20 cellular contexts compared by ENCODE assay signal in the genomic region with DNA sequence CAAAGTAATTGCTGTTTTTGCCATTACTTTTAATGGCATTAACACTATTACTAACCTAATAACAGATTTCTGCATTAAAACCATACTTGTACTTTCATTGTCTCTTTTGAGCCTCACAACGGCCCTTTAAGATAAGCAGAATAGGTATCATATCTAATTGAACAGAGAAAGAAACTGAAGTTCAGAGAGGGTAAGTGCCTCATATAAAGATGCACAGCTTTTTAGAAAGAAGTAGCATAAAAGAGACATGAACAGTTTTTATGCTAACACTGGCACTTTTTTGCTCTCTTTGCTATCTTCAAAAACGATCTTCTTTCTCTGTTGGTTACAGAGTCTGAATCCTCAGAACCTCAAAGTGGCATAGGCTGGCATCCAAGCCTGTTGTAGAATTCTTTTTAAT.
"Had no signal": no experiment of that assay in that cellular context is flagged by ENCODE, and none has a peak within 500 bp of the region (broad histone marks: within the 10 kb centered on the region; RNA-seq: fewer than 3 reads in every experiment).

No MANE protein-coding gene starts in this region.

- H3K36me3 ChIP-seq: brain microvascular endothelial cell, Peyer's patch, SJCRH30, WERI-Rb-1 had no signal

- DNase-seq: activated CD4-positive, alpha-beta memory T cell treated with anti-CD3 and anti-CD28 coated beads, Interleukin-2, amount 10 ng/mL, durations not matched to agents 7 days and 5 days; activated CD4-positive, alpha-beta T cell treated with anti-CD3 and anti-CD28 coated beads for 36 hours; activated CD4-positive, alpha-beta T cell treated with anti-CD3 and anti-CD28 coated beads, Interleukin-2, amount 50 U/mL, for 1 hour; activated gamma-delta T cell treated with Interleukin-2 at 50 U/mL for 16 hours; activated naive CD4-positive, alpha-beta T cell treated with anti-CD3 and anti-CD28 coated beads, Interleukin-2, amount 10 ng/mL, durations not matched to agents 7 days and 5 days; activated naive CD8-positive, alpha-beta T cell treated with anti-CD3 and anti-CD28 coated beads for 36 hours; activated T-cell treated with anti-CD3 and anti-CD28 coated beads for 4 hours; activated T-cell treated with anti-CD3 and anti-CD28 coated beads, Interleukin-2, amount 50 U/mL, for 48 hours; brain microvascular endothelial cell; cerebellar nuclear complex; NCI-H446; NCI-H524; Right ventricle myocardium superior; T-helper 1 cell; WERI-Rb-1 had no signal

- H3K9ac ChIP-seq: SK-N-SH had no signal

- H3K4me1 Mint-ChIP-seq: activated CD4-positive, alpha-beta memory T cell treated with anti-CD3 and anti-CD28 coated beads, Interleukin-2, amount 10 ng/mL, durations not matched to agents 7 days and 5 days; activated CD4-positive, alpha-beta T cell treated with anti-CD3 and anti-CD28 coated beads for 36 hours; activated naive CD4-positive, alpha-beta T cell treated with anti-CD3 and anti-CD28 coated beads, Interleukin-2, amount 10 ng/mL, durations not matched to agents 7 days and 5 days; activated naive CD8-positive, alpha-beta T cell treated with anti-CD3 and anti-CD28 coated beads for 36 hours had no signal

- H3K4me3 ChIP-seq: Peyer's patch, SJCRH30 had no signal

- H3K27me3 Mint-ChIP-seq: activated CD4-positive, alpha-beta memory T cell treated with anti-CD3 and anti-CD28 coated beads, Interleukin-2, amount 10 ng/mL, durations not matched to agents 7 days and 5 days; activated naive CD4-positive, alpha-beta T cell treated with anti-CD3 and anti-CD28 coated beads, Interleukin-2, amount 10 ng/mL, durations not matched to agents 7 days and 5 days; activated naive CD8-positive, alpha-beta T cell treated with anti-CD3 and anti-CD28 coated beads for 36 hours had no signal

- H3K27ac Mint-ChIP-seq: activated CD4-positive, alpha-beta memory T cell treated with anti-CD3 and anti-CD28 coated beads, Interleukin-2, amount 10 ng/mL, durations not matched to agents 7 days and 5 days; activated CD4-positive, alpha-beta T cell treated with anti-CD3 and anti-CD28 coated beads for 36 hours; activated naive CD4-positive, alpha-beta T cell treated with anti-CD3 and anti-CD28 coated beads, Interleukin-2, amount 10 ng/mL, durations not matched to agents 7 days and 5 days; activated naive CD8-positive, alpha-beta T cell treated with anti-CD3 and anti-CD28 coated beads for 36 hours; activated T-helper 2 cell treated with anti-CD3 and anti-CD28 coated beads, Interferon-gamma antibody, Interleukin-2, Interleukin-4, amounts not matched to agents 10 μg/mL and 5 μg/mL and 100 μg/mL, durations not matched to agents 14 hours and 24 hours and 36 hours had no signal

- H3K9me3 Mint-ChIP-seq: activated naive CD4-positive, alpha-beta T cell treated with anti-CD3 and anti-CD28 coated beads, Interleukin-2, amount 10 ng/mL, durations not matched to agents 7 days and 5 days; activated naive CD8-positive, alpha-beta T cell treated with anti-CD3 and anti-CD28 coated beads for 36 hours; activated T-helper 2 cell treated with anti-CD3 and anti-CD28 coated beads, Interferon-gamma antibody, Interleukin-2, Interleukin-4, amounts not matched to agents 10 μg/mL and 5 μg/mL and 100 μg/mL, durations not matched to agents 14 hours and 24 hours and 36 hours had no signal

- H3K27me3 ChIP-seq: brain microvascular endothelial cell, Peyer's patch, SJCRH30 had no signal

- H3K27ac ChIP-seq: brain microvascular endothelial cell, RWPE1, WERI-Rb-1 had no signal

- H3K9me3 ChIP-seq: Peyer's patch, SJCRH30, SK-N-SH had no signal

- H3K36me3 Mint-ChIP-seq: activated naive CD4-positive, alpha-beta T cell treated with anti-CD3 and anti-CD28 coated beads, Interleukin-2, amount 10 ng/mL, durations not matched to agents 7 days and 5 days; activated naive CD8-positive, alpha-beta T cell treated with anti-CD3 and anti-CD28 coated beads for 36 hours had no signal

- H3K4me1 ChIP-seq: SJCRH30 had no signal

- H3K4me3 Mint-ChIP-seq: activated CD4-positive, alpha-beta memory T cell treated with anti-CD3 and anti-CD28 coated beads, Interleukin-2, amount 10 ng/mL, durations not matched to agents 7 days and 5 days; activated CD4-positive, alpha-beta T cell treated with anti-CD3 and anti-CD28 coated beads for 36 hours; activated naive CD4-positive, alpha-beta T cell treated with anti-CD3 and anti-CD28 coated beads, Interleukin-2, amount 10 ng/mL, durations not matched to agents 7 days and 5 days; activated naive CD8-positive, alpha-beta T cell treated with anti-CD3 and anti-CD28 coated beads for 36 hours had no signal
